ENCODE assay signal across 21 cellular contexts in the genomic region with DNA sequence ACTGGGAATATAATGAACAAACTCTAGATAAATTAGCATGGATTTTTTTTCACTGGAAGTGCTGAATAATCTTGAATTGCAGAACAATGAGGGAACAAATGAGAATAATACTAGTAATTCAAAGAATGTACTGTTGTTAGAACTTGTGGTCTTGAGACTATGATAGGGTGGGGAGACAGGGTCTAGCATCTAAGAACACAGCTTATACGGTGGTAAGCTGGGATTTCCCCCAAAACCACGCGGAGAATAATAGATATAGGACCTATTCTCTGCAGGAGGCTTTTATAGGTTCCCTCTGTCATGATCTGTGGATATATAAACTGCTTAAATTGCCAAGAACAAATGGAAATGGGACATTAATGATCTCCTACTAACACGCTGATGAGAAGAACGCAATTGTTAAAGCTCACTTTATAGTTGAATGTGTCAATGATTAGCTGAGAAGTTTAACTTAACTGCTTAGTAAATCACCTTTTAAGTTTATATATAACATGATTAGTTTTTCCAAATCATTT.
A peak's percentile ranks its signal among the peaks of the same experiment; 100 is the strongest.
DNase-seq lines count a peak whose midpoint lies in the region; ATAC-seq, FAIRE-seq and TF ChIP-seq lines count a peak whose summit lies in the region.
"Had no signal": no experiment of that assay in that cellular context is flagged by ENCODE, and none has a peak within 500 bp of the region (broad histone marks: within the 10 kb centered on the region; RNA-seq: fewer than 3 reads in every experiment).

No MANE protein-coding gene starts in this region.

- H3K27ac ChIP-seq in GM12878 (ENCODE audit: control insufficient read depth, insufficient read depth) (no peak overlapping the region), testis (no peak overlapping the region), GM23248 (no peak overlapping the region)
- H3K27ac ChIP-seq: A549, adrenal gland, C4-2B, uterus, WERI-Rb-1 had no signal

- TF ChIP-seq POLR2A in GM12878 (IDR thresholded peaks at IDR 0.05; ENCODE audit: low read depth, low read length), result no peak
- no peak for TF ChIP-seq POLR2A in testis (IDR thresholded peaks at IDR 0.05)

- intact Hi-C loops in GM12878 (cut with micrococcal nuclease; ENCODE audit: unreplicated experiment) (loop anchor here (5.0 kb wide), 1 partner anchor 90 kb away; no protein-coding TSS in a partner anchor), testis (cut with DNase I; ENCODE audit: low total_unique reads) (no loop called here), mucosa of descending colon (cut with DNase I, micrococcal nuclease) (no loop called here)

- no peak for TF ChIP-seq RAD21 in GM12878 (IDR thresholded peaks at IDR 0.05; ENCODE audit: insufficient read depth, low read depth, low read length)

- in situ Hi-C loops in GM12878 (cut with MboI) (no loop called here), GM23248 (cut with MboI) (no loop called here)

- H3K4me1 ChIP-seq in GM12878 (ENCODE audit: control insufficient read depth, insufficient read depth, low read length) (no peaks in the 10 kb centered on the region), testis (no peaks in the 10 kb centered on the region), GM23248 (ENCODE audit: insufficient read depth) (no peaks in the 10 kb centered on the region), mucosa of descending colon (ENCODE audit: low read depth) (no peaks in the 10 kb centered on the region)
- H3K4me1 ChIP-seq: A549, adrenal gland, uterus had no signal

- no peaks in the 10 kb centered on the region for H3K79me2 ChIP-seq in GM12878 (ENCODE audit: control insufficient read depth, insufficient read depth, low read length)
- no peaks in the 10 kb centered on the region for H3K79me2 ChIP-seq in GM23248 (ENCODE audit: insufficient read depth)

- H4K20me1 ChIP-seq in GM12878 (ENCODE audit: control insufficient read depth, insufficient read depth), result no peaks in the 10 kb centered on the region
- H4K20me1 ChIP-seq in GM23248 (ENCODE audit: insufficient read depth), result no peaks in the 10 kb centered on the region

- FAIRE-seq in GM12878 (lab: Jason Lieb, UNC), result peak; percentile 47
- FAIRE-seq: A549, HepG2, keratinocyte had no signal

- TF ChIP-seq EP300 in GM12878 (IDR thresholded peaks at IDR 0.05; ENCODE audit: borderline replicate concordance in 1 of 2, control insufficient read depth in 1 of 2, low read depth in 2 of 2, low read length in 2 of 2), result no peak

- H3F3A ChIP-seq in GM23248 (ENCODE audit: insufficient read depth), result no peaks in the 10 kb centered on the region

- no TSS peak for BruUV-seq in GM12878 (replicated peaks; lab: Mats Ljungman, UMichigan)

- WGBS in GM12878 (ENCODE audit: insufficient coverage, insufficient replicate concordance, low lambda C conversion rate, missing lambda C conversion rate), result 26% methylated on average over 5 of the region's 5 CpGs
- WGBS in testis, 2 donors, result 63 to 76% methylated on average over 5 of the region's 5 CpGs
- WGBS in GM23248 (ENCODE audit: low coverage in 1 of 2, low lambda C conversion rate in 2 of 2, missing lambda C conversion rate in 2 of 2), 2 experiments, result 42 to 49% methylated on average over 5 of the region's 5 CpGs

- H3K36me3 ChIP-seq in GM12878 (ENCODE audit: control insufficient read depth in 2 of 2, insufficient read depth in 2 of 2, low read length in 1 of 2) (no peaks in the 10 kb centered on the region), testis (ENCODE audit: low read depth, missing control alignments) (no peaks in the 10 kb centered on the region), GM23248 (ENCODE audit: low read depth) (no peaks in the 10 kb centered on the region), mucosa of descending colon (ENCODE audit: low read depth) (no peaks in the 10 kb centered on the region)
- H3K36me3 ChIP-seq: adrenal gland, uterus, WERI-Rb-1 had no signal

- H3K4me3 ChIP-seq in GM12878 (no peak overlapping the region), testis (no peak overlapping the region), GM23248 (no peak overlapping the region), mucosa of descending colon (no peak overlapping the region)
- H3K4me3 ChIP-seq: A549, adrenal gland, uterus had no signal

- SMC1A ChIA-PET in GM12878 (lab: Charles Lee; ENCODE audit: uncharacterized antibody, unreplicated experiment), result interaction anchor here (1.3 to 1.5 kb wide), 2 partner anchors 89 to 455 kb away, joined by 3 read pairs; no protein-coding TSS in a partner anchor

- RAD21 ChIA-PET in GM12878 (lab: Charles Lee; ENCODE audit: unreplicated experiment), result interaction anchor here (1.8 kb wide), 1 partner anchor 12 kb away, joined by 5 read pairs; no protein-coding TSS in a partner anchor

- no peaks in the 10 kb centered on the region for H3K9me2 ChIP-seq in GM23248 (ENCODE audit: insufficient read depth)

- H3K4me2 ChIP-seq in GM12878 (ENCODE audit: control insufficient read depth, insufficient read depth), result no peak overlapping the region
- H3K4me2 ChIP-seq in GM23248 (ENCODE audit: unreplicated experiment), result no peak overlapping the region
- H3K4me2 ChIP-seq: A549 had no signal

- TF ChIP-seq CTCF in GM12878 (IDR thresholded peaks at IDR 0.05 in 2 of 3, conservative IDR thresholded peaks at IDR 0.05 in 1 of 3; ENCODE audit: control insufficient read depth in 2 of 3, extremely low read depth in 1 of 3, insufficient read depth in 1 of 3, low read depth in 3 of 3, low read length in 3 of 3) (no peak), testis (IDR thresholded peaks at IDR 0.05) (no peak), mucosa of descending colon (IDR thresholded peaks at IDR 0.05) (no peak)

- DNase-seq in ELR (ENCODE audit: low read depth) (peak; percentile 5), GM12878 (ENCODE audit: low read depth, low spot score) (no peak), testis (no peak), GM23248 (no peak), mucosa of descending colon (no peak), NCI-H128 (lab: John Stamatoyannopoulos, UW; ENCODE audit: unreplicated experiment) (no peak)
- DNase-seq: adrenal gland; DMS79 treated with DMSO at 0.1 percent for 48 hours; mesendoderm; NCI-H82; nephron progenitor cell; stimulated activated naive CD8-positive, alpha-beta T cell treated with anti-CD3 and anti-CD28 coated beads, Interleukin-15, amount 100 ng/mL, for 72 hours; SW 1271; uterus; WERI-Rb-1 had no signal

- H3K9me3 ChIP-seq in GM12878 (replicated peaks; ENCODE audit: control insufficient read depth, insufficient read depth, low read length) (no peaks in the 10 kb centered on the region), testis (no peaks in the 10 kb centered on the region), GM23248 (ENCODE audit: low read depth) (no peaks in the 10 kb centered on the region), mucosa of descending colon (no peaks in the 10 kb centered on the region)
- H3K9me3 ChIP-seq: A549, adrenal gland, uterus had no signal

- POLR2A ChIA-PET in GM12878 (lab: Charles Lee), result no interaction called here

- no peaks in the 10 kb centered on the region for H3K27me3 ChIP-seq in GM12878 (replicated peaks in 1 of 2; ENCODE audit: control insufficient read depth in 2 of 2, insufficient read depth in 2 of 2, low read length in 1 of 2)
- H3K27me3 ChIP-seq in testis, result no peaks in the 10 kb centered on the region
- H3K27me3 ChIP-seq in GM23248 (replicated peaks; ENCODE audit: insufficient read depth), result no peaks in the 10 kb centered on the region
- H3K27me3 ChIP-seq: adrenal gland, uterus had no signal

- H3K9ac ChIP-seq in GM12878 (ENCODE audit: control insufficient read depth, insufficient read depth, low read length) (no peak overlapping the region), GM23248 (no peak overlapping the region)

- CTCF ChIA-PET in GM12878 (lab: Yijun Ruan, JAX), result interaction anchor here (0.6 kb wide), 1 partner anchor 34 kb away, joined by 3 read pairs; no protein-coding TSS in a partner anchor

- H2AFZ ChIP-seq in GM12878 (ENCODE audit: control insufficient read depth, low read depth, low read length), result no peak overlapping the region
- H2AFZ ChIP-seq in GM23248, result no peak overlapping the region

- ATAC-seq in GM21390 (IDR thresholded peaks at IDR 0.05; ENCODE audit: unreplicated experiment), result peak; percentile 33
- peak; percentile 37 for ATAC-seq in HG03159 (IDR thresholded peaks at IDR 0.05; ENCODE audit: unreplicated experiment)
- ATAC-seq in GM12878, result peak; percentile 86
- ATAC-seq in mucosa of descending colon, result no peak
- ATAC-seq: A549, HepG2 had no signal

TF ChIP-seq in GM12878, 131 proteins besides CTCF, POLR2A, EP300 and RAD21:
- TF ChIP-seq RUNX3 (IDR thresholded peaks at IDR 0.05; ENCODE audit: low read length), result peak; percentile 43
- no peak for TF ChIP-seq TCF3 (IDR thresholded peaks at IDR 0.05; ENCODE audit: borderline replicate concordance, insufficient read depth, low read depth, low read length)
